In the genomic region with DNA sequence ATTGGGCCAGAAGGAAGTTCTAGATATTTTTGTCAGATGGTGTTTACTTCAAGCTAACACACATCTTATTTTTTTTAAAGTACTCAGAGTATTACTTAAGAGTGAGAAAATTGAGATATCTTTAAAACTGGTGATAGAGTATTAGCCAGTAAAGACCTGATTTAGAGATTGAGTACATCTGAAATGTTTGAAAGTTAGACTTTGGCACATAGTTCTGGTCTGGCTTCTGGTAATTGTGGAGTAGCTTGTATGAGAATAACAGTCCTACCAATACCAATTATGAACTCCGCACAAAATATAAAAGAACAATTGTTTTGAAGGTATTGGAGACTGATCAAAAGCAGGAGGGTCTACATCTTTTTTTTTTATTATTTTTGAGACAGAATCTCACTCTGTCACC, we compare ENCODE assay signal across 13 cellular contexts. TPM values are rescaled to one million over a fixed set of nuclear protein-coding genes. Genes with fewer than 3 reads are reported as not detected.
DNase-seq lines count a peak whose midpoint lies in the region; ATAC-seq, FAIRE-seq and TF ChIP-seq lines count a peak whose summit lies in the region.
"Had no signal": no experiment of that assay in that cellular context is flagged by ENCODE, and none has a peak within 500 bp of the region (broad histone marks: within the 10 kb centered on the region; RNA-seq: fewer than 3 reads in every experiment).

No MANE protein-coding gene starts in this region.

- H3K27me3 ChIP-seq in RWPE2 (ENCODE audit: insufficient read depth, poor library complexity, severe bottlenecking) (no peaks in the 10 kb centered on the region), endothelial cell of umbilical vein (ENCODE audit: control insufficient read depth in 2 of 2, insufficient read depth in 2 of 2, low read length in 2 of 2) (no peaks in the 10 kb centered on the region), gastrocnemius medialis (no peaks in the 10 kb centered on the region)
- H3K27me3 ChIP-seq: neutrophil, thyroid gland had no signal

- H3K36me3 Mint-ChIP-seq in T-helper 2 cell treated with Interferon-gamma antibody and Interleukin-4, amounts not matched to agents 5 μg/mL and 100 μg/mL, for 36 hours (ENCODE audit: low read depth): peaks cover 20% of the 10 kb centered on the region

- no peak overlapping the region for H3K4me3 Mint-ChIP-seq in T-helper 2 cell treated with Interferon-gamma antibody and Interleukin-4, amounts not matched to agents 5 μg/mL and 100 μg/mL, for 36 hours

- H3K4me1 ChIP-seq in RWPE2 (ENCODE audit: insufficient read depth, poor library complexity, severe bottlenecking) (peaks cover 12% of the 10 kb centered on the region), endothelial cell of umbilical vein (ENCODE audit: control insufficient read depth, extremely low read depth, insufficient read depth, low read length) (peaks cover 18% of the 10 kb centered on the region), gastrocnemius medialis (peaks cover 0 to 13% of the 10 kb centered on the region in 2 donors)

- no peaks in the 10 kb centered on the region for H3K9me1 ChIP-seq in endothelial cell of umbilical vein (replicated peaks; ENCODE audit: control insufficient read depth, extremely low read depth, insufficient read depth, low read length)

- H3K27ac Mint-ChIP-seq in T-helper 2 cell treated with Interferon-gamma antibody and Interleukin-4, amounts not matched to agents 5 μg/mL and 100 μg/mL, for 36 hours: peak overlapping the region; percentile 73

- CTCF ChIA-PET in endothelial cell of umbilical vein (lab: Charles Lee): interaction anchor here (1.6 to 2.6 kb wide), 3 partner anchors 9 to 137 kb away, joined by 3 to 9 read pairs (median 9); no protein-coding TSS in a partner anchor

- peak overlapping the region; percentile 87 for H3K4me2 ChIP-seq in endothelial cell of umbilical vein (ENCODE audit: insufficient read depth, low read length)

- intact Hi-C loops in endothelial cell of umbilical vein (cut with micrococcal nuclease): no loop called here
- intact Hi-C loops in gastrocnemius medialis (cut with DNase I; ENCODE audit: low total_unique reads): loop anchor here (10.0 kb wide), 1 partner anchor 57 kb away; the partner anchor contains the start of gene RECK

- in situ Hi-C loops in gastrocnemius medialis (cut with MboI; ENCODE audit: low sequenced_read_pairs in 4 of 4): no loop called here

- H3K27me3 Mint-ChIP-seq in T-helper 2 cell treated with Interferon-gamma antibody and Interleukin-4, amounts not matched to agents 5 μg/mL and 100 μg/mL, for 36 hours (ENCODE audit: low read depth): no peaks in the 10 kb centered on the region

- POLR2A ChIA-PET in endothelial cell of umbilical vein (lab: Charles Lee): no interaction called here

- no peaks in the 10 kb centered on the region for H4K20me1 ChIP-seq in endothelial cell of umbilical vein (replicated peaks; ENCODE audit: control insufficient read depth, extremely low read depth, insufficient read depth, low read length)

- DNase-seq in T-helper 2 cell treated with Interferon-gamma antibody and Interleukin-4, amounts not matched to agents 5 μg/mL and 100 μg/mL, for 36 hours (ENCODE audit: low spot score): no peak
- DNase-seq in T-helper 2 cell (no peak), RWPE2 (ENCODE audit: low spot score) (no peak), endothelial cell of umbilical vein (ENCODE audit: low read depth, low spot score) (no peak), gastrocnemius medialis (no peak), SIG-M5 treated with dmso at 0.1 percent for 504 hours (lab: John Stamatoyannopoulos, UW; ENCODE audit: unreplicated experiment) (no peak), NCI-H1694 treated with DMSO at 0.1 percent for 48 hours (lab: John Stamatoyannopoulos, UW) (no peak), erythroblast (lab: John Stamatoyannopoulos, UW) (no peak)
- DNase-seq: DMS 273 treated with DMSO at 0.1 percent for 48 hours, NCI-H1417 treated with DMSO at 0.1 percent for 48 hours, NCI-H446 had no signal

- no peak for ATAC-seq in RWPE2 (ENCODE audit: low read depth)
- no peak for ATAC-seq in gastrocnemius medialis

- no peaks in the 10 kb centered on the region for H3K9me3 ChIP-seq in RWPE2 (ENCODE audit: severe bottlenecking)
- no peaks in the 10 kb centered on the region for H3K9me3 ChIP-seq in endothelial cell of umbilical vein (replicated peaks; ENCODE audit: control insufficient read depth, insufficient read depth, low read length)
- H3K9me3 ChIP-seq in gastrocnemius medialis: no peaks in the 10 kb centered on the region
- H3K9me3 ChIP-seq: neutrophil, thyroid gland had no signal

- no TSS peak for BruUV-seq in endothelial cell of umbilical vein (replicated peaks; lab: Mats Ljungman, UMichigan)

- peak overlapping the region; percentile 37 for H3K27ac ChIP-seq in RWPE2 (ENCODE audit: poor library complexity, severe bottlenecking)
- H3K27ac ChIP-seq in endothelial cell of umbilical vein (ENCODE audit: insufficient read depth, low read depth, low read length): peak overlapping the region; percentile 85
- peak overlapping the region in 3 of 4 donors; percentile 0 to 22 (median 16) for H3K27ac ChIP-seq in gastrocnemius medialis
- H3K27ac ChIP-seq: neutrophil had no signal

- no peak for TF ChIP-seq POLR2A in endothelial cell of umbilical vein (IDR thresholded peaks at IDR 0.05; ENCODE audit: low read depth, low read length)
- no peak for TF ChIP-seq POLR2A in gastrocnemius medialis (IDR thresholded peaks at IDR 0.05)
- no peak for TF ChIP-seq POLR2A in erythroblast (IDR thresholded peaks at IDR 0.05; ENCODE audit: low read length)

- H3K4me3 ChIP-seq in RWPE2 (ENCODE audit: severe bottlenecking) (no peak overlapping the region), endothelial cell of umbilical vein (replicated peaks in 1 of 3; ENCODE audit: insufficient read depth in 1 of 3, low read depth in 1 of 3, low read length in 3 of 3) (peak overlapping the region in 1 of 3 experiments; percentile 35), gastrocnemius medialis (no peak overlapping the region)
- H3K4me3 ChIP-seq: thyroid gland had no signal

- TF ChIP-seq CTCF in RWPE2 (IDR thresholded peaks at IDR 0.05; ENCODE audit: poor library complexity, severe bottlenecking) (no peak), endothelial cell of umbilical vein (IDR thresholded peaks at IDR 0.05; ENCODE audit: extremely low read depth in 1 of 2, insufficient read depth in 1 of 2, low read depth in 1 of 2, low read length in 2 of 2) (no peak), gastrocnemius medialis (IDR thresholded peaks at IDR 0.05 in 4 of 5, conservative IDR thresholded peaks at IDR 0.05 in 1 of 5) (no peak)

- peak overlapping the region; percentile 59 for H3K9ac ChIP-seq in endothelial cell of umbilical vein (replicated peaks; ENCODE audit: extremely low read depth, insufficient read depth, low read length)

- dilution Hi-C loops in endothelial cell of umbilical vein (cut with MboI; ENCODE audit: extremely low pct_ligation_motif_present, low sequenced_read_pairs): no loop called here

- peak overlapping the region; percentile 47 for H2AFZ ChIP-seq in endothelial cell of umbilical vein (ENCODE audit: low read depth, low read length)

- no peaks in the 10 kb centered on the region for H3K79me2 ChIP-seq in endothelial cell of umbilical vein (ENCODE audit: control insufficient read depth, insufficient read depth, low read length)

- no peaks in the 10 kb centered on the region; the same call in 1 of the 2 replicates for H3K36me3 ChIP-seq in RWPE2 (ENCODE audit: low read depth)
- no peaks in the 10 kb centered on the region for H3K36me3 ChIP-seq in endothelial cell of umbilical vein (ENCODE audit: control insufficient read depth in 2 of 2, extremely low read depth in 1 of 2, insufficient read depth in 2 of 2, low read length in 2 of 2)
- H3K36me3 ChIP-seq in gastrocnemius medialis: no peaks in the 10 kb centered on the region
- H3K36me3 ChIP-seq: neutrophil, thyroid gland had no signal

- no peak for FAIRE-seq in endothelial cell of umbilical vein (lab: Jason Lieb, UNC)

- H3K9me3 Mint-ChIP-seq in T-helper 2 cell treated with Interferon-gamma antibody and Interleukin-4, amounts not matched to agents 5 μg/mL and 100 μg/mL, for 36 hours: peaks cover 7% of the 10 kb centered on the region

- peaks cover 12% of the 10 kb centered on the region for H3K4me1 Mint-ChIP-seq in T-helper 2 cell treated with Interferon-gamma antibody and Interleukin-4, amounts not matched to agents 5 μg/mL and 100 μg/mL, for 36 hours (ENCODE audit: low read depth)

TF ChIP-seq in endothelial cell of umbilical vein, 7 proteins besides CTCF, POLR2A, EP300 and RAD21:
- TF ChIP-seq FOS (IDR thresholded peaks at IDR 0.05; ENCODE audit: borderline replicate concordance, insufficient read depth, low read length) (no peak), POLR2AphosphoS5 (IDR thresholded peaks at IDR 0.05; ENCODE audit: insufficient read depth, low read depth, low read length) (no peak), MYC (IDR thresholded peaks at IDR 0.05; ENCODE audit: low read depth, low read length) (no peak), GATA2 (IDR thresholded peaks at IDR 0.05; ENCODE audit: insufficient read depth, insufficient read length, low read depth, low read length) (no peak), JUN (IDR thresholded peaks at IDR 0.05; ENCODE audit: borderline replicate concordance, insufficient read depth, insufficient read length, low read depth) (no peak), EZH2 (IDR thresholded peaks at IDR 0.05; ENCODE audit: borderline replicate concordance, low read depth, low read length, severe bottlenecking) (no peak)

RNA-seq across cellular contexts. Expression of gene GLIPR2, which starts 44.5 kb away (rescaled TPM):
- total RNA-seq in endothelial cell of umbilical vein (20.0 and 22.0 TPM in 2 replicates), gastrocnemius medialis (1 to 10 TPM; 3.3 to 5.3 (median 3.9) TPM)
- 42.4 and 42.5 TPM in 2 replicates for polyA plus RNA-seq in endothelial cell of umbilical vein
- 42.7 and 51.4 TPM in 2 replicates for polyA plus RNA-seq in endothelial cell of umbilical vein (2011; cell fraction: cytosol; rRNA removed)
- 22.7 and 24.5 TPM in 2 replicates for polyA plus RNA-seq in endothelial cell of umbilical vein (2011; cell fraction: nucleus; rRNA removed)
- polyA plus RNA-seq in endothelial cell of umbilical vein (2012): 47.6 and 56.2 TPM in 2 replicates
- 45.7 and 51.9 TPM in 2 replicates for polyA minus RNA-seq in endothelial cell of umbilical vein
- polyA minus RNA-seq in endothelial cell of umbilical vein (2011; cell fraction: cytosol; rRNA and poly(A)+ RNA removed): not detected
- 6.8 and 7.0 TPM in 2 replicates for polyA minus RNA-seq in endothelial cell of umbilical vein (2011; cell fraction: nucleus; rRNA and poly(A)+ RNA removed)

RNA-seq across cellular contexts. Expression of gene RECK, which starts 55.3 kb away (rescaled TPM):
- total RNA-seq in endothelial cell of umbilical vein (14.1 and 14.5 TPM in 2 replicates), gastrocnemius medialis (1 to 10 TPM; 2.9 to 4.1 (median 3.5) TPM)
- 12.0 and 12.4 TPM in 2 replicates for polyA plus RNA-seq in endothelial cell of umbilical vein
- 13.7 and 15.4 TPM in 2 replicates for polyA plus RNA-seq in endothelial cell of umbilical vein (2011; cell fraction: cytosol; rRNA removed)
- polyA plus RNA-seq in endothelial cell of umbilical vein (2011; cell fraction: nucleus; rRNA removed): 12.5 and 15.5 TPM in 2 replicates
- 22.2 and 22.3 TPM in 2 replicates for polyA plus RNA-seq in endothelial cell of umbilical vein (2012)
- polyA minus RNA-seq in endothelial cell of umbilical vein: 17.2 and 19.1 TPM in 2 replicates
- polyA minus RNA-seq in endothelial cell of umbilical vein (2011; cell fraction: cytosol; rRNA and poly(A)+ RNA removed): 0.31 TPM
- 7.3 and 9.6 TPM in 2 replicates for polyA minus RNA-seq in endothelial cell of umbilical vein (2011; cell fraction: nucleus; rRNA and poly(A)+ RNA removed)

Comparison
In these comparisons a context has a peak if more than half of its experiments do, and no peak if none do; other contexts are left out.
1. H3K27ac ChIP-seq: peak in every context shown above with its lines; median percentile 85 in endothelial cell of umbilical vein; 37 in RWPE2; 16 in gastrocnemius medialis.